ENCODE assay signal across 1 cellular context in genomic region chr2:55223958-55224760, GRCh38.
TF ChIP-seq lines count a peak whose summit lies in the region.

No MANE protein-coding gene starts in this region.

TF ChIP-seq in GM23338, 12 proteins besides CTCF, POLR2A, EP300 and RAD21 (continued from another document):
- no peak for TF ChIP-seq ZNF462 (CRISPR knock-in tag; IDR thresholded peaks at IDR 0.05)
- TF ChIP-seq EZH2phosphoT487 (IDR thresholded peaks at IDR 0.05; ENCODE audit: unreplicated experiment), result no peak
- TF ChIP-seq STAT1 (IDR thresholded peaks at IDR 0.05; ENCODE audit: unreplicated experiment), result no peak
- no peak for TF ChIP-seq ETS1 (IDR thresholded peaks at IDR 0.05)
- TF ChIP-seq CREB1 (CRISPR knock-in tag; IDR thresholded peaks at IDR 0.05; ENCODE audit: low read depth), result no peak
- TF ChIP-seq NANOG (IDR thresholded peaks at IDR 0.05; ENCODE audit: borderline replicate concordance), result no peak
TF ChIP-seq in GM23338: peak in this region for 0.
